8 cellular contexts compared by ENCODE assay signal in the genomic region with DNA sequence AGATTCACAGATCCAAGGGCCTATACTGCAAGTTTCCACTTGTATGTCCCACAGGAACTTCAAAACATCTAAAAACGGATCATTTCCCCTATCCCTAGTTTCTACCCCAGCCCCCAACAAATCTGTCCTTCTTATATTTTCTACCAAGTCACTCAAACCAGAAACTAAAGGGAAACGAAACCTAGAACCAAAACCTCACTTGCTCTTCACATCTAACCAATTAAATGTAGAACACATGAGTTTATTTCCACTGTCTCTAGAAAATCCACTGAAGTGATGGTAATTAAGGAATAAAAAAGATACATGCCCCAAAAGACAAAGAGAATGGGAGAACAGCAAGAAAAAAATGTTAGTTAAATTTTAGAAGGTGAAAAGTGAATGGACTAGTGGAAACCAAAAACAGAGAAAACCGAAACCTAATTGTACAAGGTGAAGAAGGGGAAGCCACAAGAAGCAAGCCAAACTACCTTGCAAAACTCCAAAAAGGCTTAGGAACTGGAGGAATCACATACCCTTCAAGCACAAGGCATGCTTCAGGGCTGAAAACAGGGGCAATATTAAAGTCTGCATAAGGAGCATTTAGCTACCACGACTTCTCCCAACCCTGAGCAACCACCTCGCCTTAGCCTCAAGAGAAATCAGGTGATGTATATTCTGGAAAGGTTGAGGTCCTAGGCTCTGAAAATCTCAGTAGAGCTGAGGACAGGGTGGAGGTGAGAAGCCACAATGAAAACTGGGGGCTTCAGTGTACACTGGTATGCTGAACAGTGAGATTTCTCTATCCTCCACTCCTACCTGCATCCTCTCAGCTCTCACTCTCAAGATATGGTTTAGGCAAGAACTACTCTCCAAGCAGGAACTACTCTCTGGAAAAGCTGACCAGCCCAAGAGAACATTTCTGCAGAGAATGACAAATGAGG. TPM values are rescaled to one million over a fixed set of nuclear protein-coding genes. Genes with fewer than 3 reads are reported as not detected.
DNase-seq lines count a peak whose midpoint lies in the region; ATAC-seq and FAIRE-seq lines count a peak whose summit lies in the region.

No MANE protein-coding gene starts in this region.

- H3K27ac Mint-ChIP-seq in activated naive CD8-positive, alpha-beta T cell treated with anti-CD3 and anti-CD28 coated beads, Interleukin-2, amount 50 U/mL, for 24 hours: peak overlapping the region; percentile 73

- ATAC-seq in GM18858 (IDR thresholded peaks at IDR 0.05; ENCODE audit: unreplicated experiment) (peak; percentile 84), GM21447 (IDR thresholded peaks at IDR 0.05; ENCODE audit: unreplicated experiment) (peak; percentile 85), HG03378 (IDR thresholded peaks at IDR 0.05; ENCODE audit: unreplicated experiment) (peak; percentile 71)
- no peak for ATAC-seq in activated naive CD8-positive, alpha-beta T cell treated with anti-CD3 and anti-CD28 coated beads, Interleukin-2, amount 50 U/mL, for 24 hours
- ATAC-seq in activated T-cell treated with anti-CD3 and anti-CD28 coated beads, Interleukin-2, amount 50 U/mL, for 4 hours: no peak

- H3K27me3 Mint-ChIP-seq in activated naive CD8-positive, alpha-beta T cell treated with anti-CD3 and anti-CD28 coated beads, Interleukin-2, amount 50 U/mL, for 24 hours: no peaks in the 10 kb centered on the region
- no peaks in the 10 kb centered on the region for H3K27me3 Mint-ChIP-seq in activated T-cell treated with anti-CD3 and anti-CD28 coated beads, Interleukin-2, amount 50 U/mL, for 4 hours (ENCODE audit: low read depth)

- H3K36me3 Mint-ChIP-seq in activated naive CD8-positive, alpha-beta T cell treated with anti-CD3 and anti-CD28 coated beads, Interleukin-2, amount 50 U/mL, for 24 hours (ENCODE audit: low read depth): peaks cover 47% of the 10 kb centered on the region
- H3K36me3 Mint-ChIP-seq in activated T-cell treated with anti-CD3 and anti-CD28 coated beads, Interleukin-2, amount 50 U/mL, for 4 hours (ENCODE audit: insufficient read depth): peaks cover 34% of the 10 kb centered on the region

- no peak for FAIRE-seq in RCC 7860 (lab: Jason Lieb, UNC)

- H3K4me3 Mint-ChIP-seq in activated naive CD8-positive, alpha-beta T cell treated with anti-CD3 and anti-CD28 coated beads, Interleukin-2, amount 50 U/mL, for 24 hours: no peak overlapping the region
- H3K4me3 Mint-ChIP-seq in activated T-cell treated with anti-CD3 and anti-CD28 coated beads, Interleukin-2, amount 50 U/mL, for 4 hours: no peak overlapping the region

- peaks cover 5% of the 10 kb centered on the region for H3K4me1 Mint-ChIP-seq in activated naive CD8-positive, alpha-beta T cell treated with anti-CD3 and anti-CD28 coated beads, Interleukin-2, amount 50 U/mL, for 24 hours
- peaks cover 9% of the 10 kb centered on the region for H3K4me1 Mint-ChIP-seq in activated T-cell treated with anti-CD3 and anti-CD28 coated beads, Interleukin-2, amount 50 U/mL, for 4 hours (ENCODE audit: low read depth)

- no peaks in the 10 kb centered on the region for H3K9me3 Mint-ChIP-seq in activated naive CD8-positive, alpha-beta T cell treated with anti-CD3 and anti-CD28 coated beads, Interleukin-2, amount 50 U/mL, for 24 hours
- H3K9me3 Mint-ChIP-seq in activated T-cell treated with anti-CD3 and anti-CD28 coated beads, Interleukin-2, amount 50 U/mL, for 4 hours: no peaks in the 10 kb centered on the region

- DNase-seq in activated naive CD8-positive, alpha-beta T cell treated with anti-CD3 and anti-CD28 coated beads, Interleukin-2, amount 50 U/mL, for 24 hours: no peak
- no peak for DNase-seq in foreskin melanocyte
- no peak for DNase-seq in activated T-cell treated with anti-CD3 and anti-CD28 coated beads, Interleukin-2, amount 50 U/mL, for 4 hours
- DNase-seq in RCC 7860 (ENCODE audit: low spot score): no peak
- no peak for DNase-seq in DMS53 treated with DMSO at 0.1 percent for 48 hours (lab: John Stamatoyannopoulos, UW; ENCODE audit: unreplicated experiment)

RNA-seq across cellular contexts. Expression of gene SMU1, which starts 11.1 kb away (rescaled TPM):
- 10 to 100 TPM; 31.0 to 33.9 (median 32.3) TPM for total RNA-seq in activated T-cell treated with anti-CD3 and anti-CD28 coated beads, Interleukin-2, amount 50 U/mL, for 4 hours

RNA-seq across cellular contexts. Expression of gene DNAJA1, which starts 40.3 kb away (rescaled TPM):
- 100 to 1,000 TPM; 304 to 321 (median 315) TPM for total RNA-seq in activated T-cell treated with anti-CD3 and anti-CD28 coated beads, Interleukin-2, amount 50 U/mL, for 4 hours

Comparison
In these comparisons a context has a peak if more than half of its experiments do, and no peak if none do; other contexts are left out.
1. ATAC-seq: peak in GM18858 (single experiment), GM21447 (single experiment) and HG03378 (single experiment); none in activated naive CD8-positive, alpha-beta T cell treated with anti-CD3 and anti-CD28 coated beads, Interleukin-2, amount 50 U/mL, for 24 hours (single experiment) and activated T-cell treated with anti-CD3 and anti-CD28 coated beads, Interleukin-2, amount 50 U/mL, for 4 hours (0 of 2).